In genomic region chr3:49339593-49339946, GRCh38 we compare ENCODE assay signal across 8 cellular contexts. TPM values are rescaled to one million over a fixed set of nuclear protein-coding genes. Genes with fewer than 3 reads are reported as not detected.
DNase-seq lines count a peak whose midpoint lies in the region; ATAC-seq and TF ChIP-seq lines count a peak whose summit lies in the region.

No MANE protein-coding gene starts in this region.

- no peaks in the 10 kb centered on the region; a peak in 1 of 5 replicates for H3K9me3 Mint-ChIP-seq in H9

- no peak overlapping the region for H4K8ac ChIP-seq in H9 (replicated peaks; ENCODE audit: insufficient read length, low read depth, low read length)

- peaks cover 13 to 16% of the 10 kb centered on the region in 2 experiments for H3K4me1 Mint-ChIP-seq in H9

- no peaks in the 10 kb centered on the region for H3K9me3 ChIP-seq in BLaER1 treated with 17β-estradiol and CSF1 and Interleukin-3, amounts not matched to agents 10 nM and 100 nM (replicated peaks in 1 of 11)
- H3K9me3 ChIP-seq in H9 (ENCODE audit: control insufficient read depth, low read depth, low read length): no peaks in the 10 kb centered on the region
- H3K9me3 ChIP-seq in breast epithelium: no peaks in the 10 kb centered on the region
- no peaks in the 10 kb centered on the region for H3K9me3 ChIP-seq in stomach

- H3K23me2 ChIP-seq in H9 (ENCODE audit: insufficient read length, low read depth, low read length, poor library complexity, severe bottlenecking): peaks cover 4% of the 10 kb centered on the region

- no peak for TF ChIP-seq EP300 in stomach (IDR thresholded peaks at IDR 0.05)

- no peaks in the 10 kb centered on the region for H3K27me3 ChIP-seq in BLaER1 treated with 17β-estradiol and CSF1 and Interleukin-3, amounts not matched to agents 10 nM and 100 nM
- H3K27me3 ChIP-seq in H9 (ENCODE audit: insufficient read depth, low read length) (no peaks in the 10 kb centered on the region), breast epithelium (no peaks in the 10 kb centered on the region), stomach (no peaks in the 10 kb centered on the region)

- no peak overlapping the region for H2BK12ac ChIP-seq in H9 (ENCODE audit: insufficient read length, low read depth, low read length)

- H2BK120ac ChIP-seq in H9 (ENCODE audit: low read depth, low read length, poor library complexity, severe bottlenecking): no peak overlapping the region

- H3K14ac ChIP-seq in H9 (ENCODE audit: insufficient read depth, low read length): peak overlapping the region; percentile 9; the same call in 1 of the 2 replicates

- H3K23ac ChIP-seq in H9 (ENCODE audit: insufficient read length, low read depth, low read length): no peak overlapping the region

- H3K4ac ChIP-seq in H9 (ENCODE audit: low read depth, low read length): no peak overlapping the region

- no peak overlapping the region for H4K91ac ChIP-seq in H9 (ENCODE audit: insufficient read length, low read depth, low read length)

- no peak overlapping the region for H2AFZ ChIP-seq in H9 (ENCODE audit: low read length)

- in situ Hi-C loops in KBM-7 (cut with MboI; ENCODE audit: low pct_unique_long_range_greater_than_20kb, low sequenced_read_pairs): no loop called here

- peak overlapping the region; percentile 90 to 94 for H3K4me3 Mint-ChIP-seq in H9

- no CpG with 5 or more reads among the region's 17 CpGs for WGBS in H9 (ENCODE audit: extremely low coverage, insufficient read length, low lambda C conversion rate)
- WGBS in stomach, 5 donors: 0 to 2% (median 1%) methylated on average over 17 of the region's 17 CpGs

- TF ChIP-seq POLR2A in breast epithelium (IDR thresholded peaks at IDR 0.05) (no peak), stomach (IDR thresholded peaks at IDR 0.05) (no peak)

- TF ChIP-seq CTCF in H9 (conservative IDR thresholded peaks at IDR 0.05) (no peak), breast epithelium (IDR thresholded peaks at IDR 0.05) (no peak), stomach (IDR thresholded peaks at IDR 0.05) (no peak)

- H3K4me2 ChIP-seq in BLaER1 treated with 17β-estradiol and CSF1 and Interleukin-3, amounts not matched to agents 10 nM and 100 nM: peak overlapping the region; percentile 79 to 98 (median 88)
- peak overlapping the region; percentile 46 for H3K4me2 ChIP-seq in H9 (ENCODE audit: insufficient read depth, insufficient read length, low read length)

- H3K27ac ChIP-seq in BLaER1 treated with 17β-estradiol and CSF1 and Interleukin-3, amounts not matched to agents 10 nM and 100 nM: peak overlapping the region; percentile 93 to 100 (median 97)
- no peak overlapping the region for H3K27ac ChIP-seq in H9 (ENCODE audit: insufficient read length, low read depth, low read length)
- peak overlapping the region; percentile 90 to 98 for H3K27ac ChIP-seq in breast epithelium
- peak overlapping the region; percentile 94 to 100 (median 98) for H3K27ac ChIP-seq in stomach

- peak overlapping the region; percentile 2 to 96 (median 95); a peak in 4 of 7 replicates for H3K27ac Mint-ChIP-seq in H9

- no peak overlapping the region for H2BK20ac ChIP-seq in H9 (ENCODE audit: low read depth, low read length, poor library complexity, severe bottlenecking)

- H2BK15ac ChIP-seq in H9 (ENCODE audit: low read depth, low read length): no peak overlapping the region

- peaks cover 30 to 42% (median 33%) of the 10 kb centered on the region in 11 experiments for H3K36me3 ChIP-seq in BLaER1 treated with 17β-estradiol and CSF1 and Interleukin-3, amounts not matched to agents 10 nM and 100 nM
- H3K36me3 ChIP-seq in breast epithelium: no peaks in the 10 kb centered on the region
- peaks cover 11 to 31% (median 27%) of the 10 kb centered on the region in 4 donors for H3K36me3 ChIP-seq in stomach

- H3K79me2 ChIP-seq in H9 (ENCODE audit: insufficient read depth, low read length): no peaks in the 10 kb centered on the region

- H3K4me3 ChIP-seq in BLaER1 treated with 17β-estradiol and CSF1 and Interleukin-3, amounts not matched to agents 10 nM and 100 nM: peak overlapping the region; percentile 65 to 89 (median 82)
- H3K4me3 ChIP-seq in breast epithelium (peak overlapping the region; percentile 71 to 95 (median 88)), stomach (peak overlapping the region; percentile 85 to 95 (median 92))

- H4K20me1 ChIP-seq in BLaER1 treated with 17β-estradiol and CSF1 and Interleukin-3, amounts not matched to agents 10 nM and 100 nM: peaks cover 7 to 43% (median 31%) of the 10 kb centered on the region in 11 experiments; a peak in 17 of 22 replicates
- no peaks in the 10 kb centered on the region for H4K20me1 ChIP-seq in H9 (ENCODE audit: control insufficient read depth, insufficient read depth, insufficient read length)

- no peak overlapping the region for H2AK5ac ChIP-seq in H9 (ENCODE audit: insufficient read length, low read length)

- peaks cover 55 to 83% (median 71%) of the 10 kb centered on the region in 10 experiments for H3K4me1 ChIP-seq in BLaER1 treated with 17β-estradiol and CSF1 and Interleukin-3, amounts not matched to agents 10 nM and 100 nM
- no peaks in the 10 kb centered on the region for H3K4me1 ChIP-seq in H9 (ENCODE audit: insufficient read depth, low read length)
- peaks cover 0 to 6% of the 10 kb centered on the region in 2 donors for H3K4me1 ChIP-seq in breast epithelium
- H3K4me1 ChIP-seq in stomach: peaks cover 20 to 56% (median 37%) of the 10 kb centered on the region in 4 donors

- no peaks in the 10 kb centered on the region for H3K27me3 Mint-ChIP-seq in H9 (ENCODE audit: low read depth)

- H4K5ac ChIP-seq in H9 (ENCODE audit: insufficient read length, low read depth, low read length): no peak overlapping the region

- no peaks in the 10 kb centered on the region for H3K79me1 ChIP-seq in H9 (ENCODE audit: insufficient read depth, low read depth, low read length, poor library complexity, severe bottlenecking)

- H3T11ph ChIP-seq in H9 (ENCODE audit: low read length): no peak overlapping the region

- H3K56ac ChIP-seq in H9 (ENCODE audit: insufficient read length, low read depth, low read length): no peak overlapping the region

- H3K36me3 Mint-ChIP-seq in H9 (ENCODE audit: insufficient read depth in 1 of 3, low read depth in 3 of 3): peaks cover 11 to 16% (median 14%) of the 10 kb centered on the region in 3 experiments; a peak in 5 of 7 replicates

- intact Hi-C loops in breast epithelium (cut with DNase I; ENCODE audit: low total_unique reads) (no loop called here), left colon (cut with DNase I, micrococcal nuclease) (loop anchor here in 1 of 2 donors (10.0 kb wide), 1 partner anchor 105 kb away; no protein-coding TSS in a partner anchor), stomach (cut with DNase I; ENCODE audit: low total_unique reads) (no loop called here)

- H3K9ac ChIP-seq in BLaER1 treated with 17β-estradiol and CSF1 and Interleukin-3, amounts not matched to agents 10 nM and 100 nM: peak overlapping the region; percentile 85 to 98 (median 91)
- H3K9ac ChIP-seq in H9 (ENCODE audit: extremely low read depth, insufficient read length, low read length): peak overlapping the region; percentile 6

- ATAC-seq in left colon: peak; percentile 28

- H2BK5ac ChIP-seq in H9 (ENCODE audit: insufficient read length, low read length): no peak overlapping the region

- DNase-seq in H9 (peak; percentile 69), SHP77 treated with DMSO at 0.1 percent for 48 hours (lab: John Stamatoyannopoulos, UW) (peak; percentile 54), breast epithelium (ENCODE audit: low spot score in 2 of 2) (peak in 1 of 2 donors; percentile 32), left colon (peak; percentile 31 to 55), stomach (no peak), KBM-7 (no peak), occipital lobe (lab: John Stamatoyannopoulos, UW) (no peak)

- no peak overlapping the region for H3K18ac ChIP-seq in H9 (ENCODE audit: insufficient read length, low read depth, low read length)

RNA-seq across cellular contexts. Expression of gene USP4, which starts 0.3 kb away (rescaled TPM):
- total RNA-seq in H9 (2021) (33.5 and 36.1 TPM in 2 replicates), breast epithelium (10 to 100 TPM; 26.3 to 32.8 (median 29.9) TPM), left colon (10 to 100 TPM; 48.5 to 55.3 TPM), stomach (100 to 1,000 TPM in 2 of 5 donors, 10 to 100 TPM in 3; 21.9 to 123 (median 29.9) TPM), occipital lobe (22.9 TPM)
- polyA plus RNA-seq in stomach: 10 to 100 TPM; 22.7 to 25.8 (median 22.9) TPM

RNA-seq across cellular contexts. Expression of gene GPX1, which starts 18.6 kb away (rescaled TPM):
- total RNA-seq in H9 (2021): 253 and 265 TPM in 2 replicates
- 100 to 1,000 TPM; 205 to 653 (median 275) TPM for total RNA-seq in breast epithelium
- 100 to 1,000 TPM; 128 to 146 TPM for total RNA-seq in left colon
- total RNA-seq in stomach: 100 to 1,000 TPM in 3 of 5 donors, 10 to 100 TPM in 2; 58.4 to 350 (median 155) TPM
- 100 to 1,000 TPM; 344 to 452 (median 355) TPM for polyA plus RNA-seq in stomach
- total RNA-seq in occipital lobe: 57.6 TPM

Comparison
In these comparisons a context has a peak if more than half of its experiments do, and no peak if none do; other contexts are left out.
1. DNase-seq: peak in H9 (single experiment), SHP77 treated with DMSO at 0.1 percent for 48 hours (single experiment) and left colon (2 of 2); none in stomach (single experiment), KBM-7 (single experiment) and occipital lobe (single experiment).
2. Peak in every context shown above with its lines, with median percentiles within 50 percentile points of each other: H3K4me3 ChIP-seq.